In genomic region chr3:177041730-177042551, GRCh38 we compare ENCODE assay signal across 10 cellular contexts.
DNase-seq lines count a peak whose midpoint lies in the region; ATAC-seq and TF ChIP-seq lines count a peak whose summit lies in the region.
"Had no signal": no experiment of that assay in that cellular context is flagged by ENCODE, and none has a peak within 500 bp of the region (broad histone marks: within the 10 kb centered on the region; RNA-seq: fewer than 3 reads in every experiment).

No MANE protein-coding gene starts in this region.

- DNase-seq in activated CD4-positive, alpha-beta memory T cell treated with anti-CD3 and anti-CD28 coated beads, Interleukin-2, amount 10 ng/mL, durations not matched to agents 7 days and 5 days, result no peak
- DNase-seq in activated CD4-positive, alpha-beta memory T cell treated with anti-CD3 and anti-CD28 coated beads for 36 hours, result no peak
- no peak for DNase-seq in coronary artery (ENCODE audit: low spot score)
- no peak for DNase-seq in stimulated activated effector memory CD8-positive, alpha-beta T cell treated with anti-CD3 and anti-CD28 coated beads, Interleukin-12 subunit alpha, Interleukin-12 subunit beta, amount 100 ng/mL, for 72 hours (ENCODE audit: low spot score in 2 of 2)
- DNase-seq in cortex of kidney (lab: John Stamatoyannopoulos, UW), result no peak
- DNase-seq in activated CD8-positive, alpha-beta memory T cell treated with anti-CD3 and anti-CD28 coated beads, Interleukin-2, amount 50 U/mL, for 4 hours, result no peak
- DNase-seq: naive B cell had no signal

- no peaks in the 10 kb centered on the region for H3K27me3 Mint-ChIP-seq in activated CD4-positive, alpha-beta memory T cell treated with anti-CD3 and anti-CD28 coated beads, Interleukin-2, amount 10 ng/mL, durations not matched to agents 7 days and 5 days
- no peaks in the 10 kb centered on the region for H3K27me3 Mint-ChIP-seq in activated CD4-positive, alpha-beta memory T cell treated with anti-CD3 and anti-CD28 coated beads for 36 hours
- H3K27me3 Mint-ChIP-seq: naive B cell had no signal

- no peak for TF ChIP-seq CTCF in coronary artery (IDR thresholded peaks at IDR 0.05)

- POLR2A ChIA-PET in activated CD4-positive, alpha-beta memory T cell treated with anti-CD3 and anti-CD28 coated beads, Interleukin-2, amount 10 ng/mL, durations not matched to agents 7 days and 5 days (lab: Charles Lee), result no interaction called here
- POLR2A ChIA-PET in activated CD4-positive, alpha-beta memory T cell treated with anti-CD3 and anti-CD28 coated beads for 36 hours (lab: Charles Lee), result no interaction called here

- H3K4me3 ChIP-seq in coronary artery, result peak overlapping the region; percentile 18
- H3K4me3 ChIP-seq: A549 had no signal

- peaks cover 76% of the 10 kb centered on the region for H3K36me3 Mint-ChIP-seq in activated CD4-positive, alpha-beta memory T cell treated with anti-CD3 and anti-CD28 coated beads, Interleukin-2, amount 10 ng/mL, durations not matched to agents 7 days and 5 days (ENCODE audit: low read depth)
- peaks cover 63% of the 10 kb centered on the region for H3K36me3 Mint-ChIP-seq in activated CD4-positive, alpha-beta memory T cell treated with anti-CD3 and anti-CD28 coated beads for 36 hours
- H3K36me3 Mint-ChIP-seq in stimulated activated effector memory CD8-positive, alpha-beta T cell treated with anti-CD3 and anti-CD28 coated beads, Interleukin-12 subunit alpha, Interleukin-12 subunit beta, amount 100 ng/mL, for 72 hours, result peaks cover 84% of the 10 kb centered on the region

- intact Hi-C loops in activated CD4-positive, alpha-beta memory T cell treated with anti-CD3 and anti-CD28 coated beads for 36 hours (cut with micrococcal nuclease), result no loop called here

- CTCF ChIA-PET in activated CD4-positive, alpha-beta memory T cell treated with anti-CD3 and anti-CD28 coated beads, Interleukin-2, amount 10 ng/mL, durations not matched to agents 7 days and 5 days (lab: Charles Lee), result no interaction called here
- CTCF ChIA-PET in activated CD4-positive, alpha-beta memory T cell treated with anti-CD3 and anti-CD28 coated beads for 36 hours (lab: Charles Lee), result no interaction called here

- H3K27ac Mint-ChIP-seq in activated CD4-positive, alpha-beta memory T cell treated with anti-CD3 and anti-CD28 coated beads, Interleukin-2, amount 10 ng/mL, durations not matched to agents 7 days and 5 days, result peak overlapping the region; percentile 3
- H3K27ac Mint-ChIP-seq in activated CD4-positive, alpha-beta memory T cell treated with anti-CD3 and anti-CD28 coated beads for 36 hours, result no peak overlapping the region
- peak overlapping the region; percentile 5 for H3K27ac Mint-ChIP-seq in stimulated activated effector memory CD8-positive, alpha-beta T cell treated with anti-CD3 and anti-CD28 coated beads, Interleukin-12 subunit alpha, Interleukin-12 subunit beta, amount 100 ng/mL, for 72 hours

- peaks cover 26% of the 10 kb centered on the region for H3K4me1 Mint-ChIP-seq in activated CD4-positive, alpha-beta memory T cell treated with anti-CD3 and anti-CD28 coated beads, Interleukin-2, amount 10 ng/mL, durations not matched to agents 7 days and 5 days
- H3K4me1 Mint-ChIP-seq in activated CD4-positive, alpha-beta memory T cell treated with anti-CD3 and anti-CD28 coated beads for 36 hours (ENCODE audit: low read depth), result peaks cover 30% of the 10 kb centered on the region
- peaks cover 15% of the 10 kb centered on the region for H3K4me1 Mint-ChIP-seq in stimulated activated effector memory CD8-positive, alpha-beta T cell treated with anti-CD3 and anti-CD28 coated beads, Interleukin-12 subunit alpha, Interleukin-12 subunit beta, amount 100 ng/mL, for 72 hours

- no peak overlapping the region for H3K4me3 Mint-ChIP-seq in activated CD4-positive, alpha-beta memory T cell treated with anti-CD3 and anti-CD28 coated beads, Interleukin-2, amount 10 ng/mL, durations not matched to agents 7 days and 5 days
- no peak overlapping the region for H3K4me3 Mint-ChIP-seq in activated CD4-positive, alpha-beta memory T cell treated with anti-CD3 and anti-CD28 coated beads for 36 hours
- no peak overlapping the region for H3K4me3 Mint-ChIP-seq in stimulated activated effector memory CD8-positive, alpha-beta T cell treated with anti-CD3 and anti-CD28 coated beads, Interleukin-12 subunit alpha, Interleukin-12 subunit beta, amount 100 ng/mL, for 72 hours
- H3K4me3 Mint-ChIP-seq: naive B cell had no signal

- peak overlapping the region in 1 of 2 donors; percentile 58 for H3K27ac ChIP-seq in coronary artery

- ATAC-seq in HG03103 (IDR thresholded peaks at IDR 0.05; ENCODE audit: low read depth, unreplicated experiment), result peak; percentile 55
- ATAC-seq in stimulated activated effector memory CD8-positive, alpha-beta T cell treated with anti-CD3 and anti-CD28 coated beads, Interleukin-12 subunit alpha, Interleukin-12 subunit beta, amount 100 ng/mL, for 72 hours, result peak; percentile 40
- no peak for ATAC-seq in HG02763 (IDR thresholded peaks at IDR 0.05; ENCODE audit: unreplicated experiment)

- H3K9me3 Mint-ChIP-seq in activated CD4-positive, alpha-beta memory T cell treated with anti-CD3 and anti-CD28 coated beads, Interleukin-2, amount 10 ng/mL, durations not matched to agents 7 days and 5 days, result no peaks in the 10 kb centered on the region
- peaks cover 10% of the 10 kb centered on the region for H3K9me3 Mint-ChIP-seq in activated CD4-positive, alpha-beta memory T cell treated with anti-CD3 and anti-CD28 coated beads for 36 hours
- peaks cover 6% of the 10 kb centered on the region for H3K9me3 Mint-ChIP-seq in stimulated activated effector memory CD8-positive, alpha-beta T cell treated with anti-CD3 and anti-CD28 coated beads, Interleukin-12 subunit alpha, Interleukin-12 subunit beta, amount 100 ng/mL, for 72 hours
